Comparison of ENCODE assay signal across 24 cellular contexts in the genomic region with DNA sequence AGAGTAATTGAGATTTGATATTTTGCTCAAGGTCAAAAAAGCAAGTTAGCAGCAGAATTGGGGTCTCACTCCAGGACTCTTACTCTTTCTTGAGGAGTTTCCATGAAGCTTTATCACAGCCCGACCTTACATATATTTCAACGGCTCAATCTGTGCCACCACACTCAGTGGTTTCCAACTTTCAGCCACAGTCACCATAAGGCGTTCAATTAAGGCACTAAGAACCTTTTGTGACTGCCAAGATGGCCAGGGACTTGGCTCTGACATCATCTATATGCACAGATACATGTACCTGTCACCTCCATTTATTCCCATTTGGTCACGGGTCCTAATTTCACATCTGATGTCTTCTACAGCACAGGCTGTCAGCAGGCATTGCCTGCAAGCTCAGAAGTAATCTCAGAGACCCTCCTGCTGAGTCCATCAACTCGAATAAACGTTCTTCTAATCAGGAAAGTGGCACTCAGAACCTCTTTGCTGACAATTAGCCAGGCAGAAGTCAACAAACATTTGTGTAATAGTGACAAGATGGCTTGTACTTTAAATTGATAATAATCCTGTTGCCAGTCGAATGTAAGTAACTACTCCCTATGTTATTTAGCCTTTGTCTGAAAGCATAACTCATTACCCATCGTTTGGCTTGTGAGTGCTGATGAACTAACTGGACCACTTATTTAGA. TPM values are rescaled to one million over a fixed set of nuclear protein-coding genes. Genes with fewer than 3 reads are reported as not detected.
DNase-seq lines count a peak whose midpoint lies in the region; ATAC-seq, FAIRE-seq and TF ChIP-seq lines count a peak whose summit lies in the region.
"Had no signal": no experiment of that assay in that cellular context is flagged by ENCODE, and none has a peak within 500 bp of the region (broad histone marks: within the 10 kb centered on the region; RNA-seq: fewer than 3 reads in every experiment).

No MANE protein-coding gene starts in this region.

- no TSS peak for BruUV-seq in GM12878 (replicated peaks; lab: Mats Ljungman, UMichigan)

- H3K27ac ChIP-seq in GM12878 (ENCODE audit: control insufficient read depth, insufficient read depth), result no peak overlapping the region

- H3K36me3 ChIP-seq in GM12878 (ENCODE audit: control insufficient read depth in 2 of 2, insufficient read depth in 2 of 2, low read length in 1 of 2), result no peaks in the 10 kb centered on the region
- H3K36me3 ChIP-seq: BE2C had no signal

- DNase-seq in DMS79 treated with DMSO at 0.1 percent for 48 hours (lab: John Stamatoyannopoulos, UW), result peak; percentile 87
- DNase-seq in NCI-H1417 (lab: John Stamatoyannopoulos, UW), result peak; percentile 21 to 95 (median 74)
- peak; percentile 36 for DNase-seq in NCI-H2227 treated with DMSO at 0.1 percent for 48 hours (lab: John Stamatoyannopoulos, UW)
- DNase-seq in GM12878 (ENCODE audit: low read depth, low spot score), result no peak
- no peak for DNase-seq in stimulated activated CD4-positive, alpha-beta T cell treated with anti-CD3 and anti-CD28 coated beads, Interleukin-4, amount 100 ng/mL, for 4 hours
- no peak for DNase-seq in activated CD4-positive, alpha-beta T cell treated with anti-CD3 and anti-CD28 coated beads, Interleukin-2, amount 50 U/mL, for 48 hours
- no peak for DNase-seq in NCI-H1694 (lab: John Stamatoyannopoulos, UW)
- DNase-seq: BE2C; CD4-positive, alpha-beta T cell; DMS153; EL; NCI-H1930; NCI-H2171 treated with DMSO at 0.1 percent for 48 hours; NCI-H510A treated with DMSO at 0.1 percent for 48 hours; NK-92 treated with Interleukin-12 subunit alpha and Interleukin-12 subunit beta, amount 100 ng/mL, for 24 hours; Right ventricle myocardium superior had no signal

- no peak for TF ChIP-seq EP300 in GM12878 (IDR thresholded peaks at IDR 0.05; ENCODE audit: borderline replicate concordance in 1 of 2, control insufficient read depth in 1 of 2, low read depth in 2 of 2, low read length in 2 of 2)

- H3K4me1 ChIP-seq in GM12878 (ENCODE audit: control insufficient read depth, insufficient read depth, low read length), result no peaks in the 10 kb centered on the region
- H3K4me1 ChIP-seq: BE2C had no signal

- H3K27me3 ChIP-seq in GM12878 (replicated peaks in 1 of 2; ENCODE audit: control insufficient read depth in 2 of 2, insufficient read depth in 2 of 2, low read length in 1 of 2), result no peaks in the 10 kb centered on the region

- H3K4me2 ChIP-seq in GM12878 (ENCODE audit: control insufficient read depth, insufficient read depth), result no peak overlapping the region

- WGBS in GM12878 (ENCODE audit: insufficient coverage, insufficient replicate concordance, low lambda C conversion rate, missing lambda C conversion rate), result 38% methylated on average over 8 of the region's 8 CpGs

- no peak overlapping the region for H3K4me3 ChIP-seq in GM12878

- no peak overlapping the region for H2AFZ ChIP-seq in GM12878 (ENCODE audit: control insufficient read depth, low read depth, low read length)

- H3K9ac ChIP-seq in GM12878 (ENCODE audit: control insufficient read depth, insufficient read depth, low read length), result no peak overlapping the region

- ATAC-seq in GM12878 (peak; percentile 31; the same call in 1 of the 3 replicates), HG03521 (IDR thresholded peaks at IDR 0.05; ENCODE audit: unreplicated experiment) (no peak)

- in situ Hi-C loops in GM12878 (cut with MboI), result no loop called here

- H3K79me2 ChIP-seq in GM12878 (ENCODE audit: control insufficient read depth, insufficient read depth, low read length), result no peaks in the 10 kb centered on the region

- SMC1A ChIA-PET in GM12878 (lab: Charles Lee; ENCODE audit: uncharacterized antibody, unreplicated experiment), result no interaction called here

- intact Hi-C loops in GM12878 (cut with micrococcal nuclease; ENCODE audit: unreplicated experiment), result no loop called here

- FAIRE-seq in GM12878 (lab: Jason Lieb, UNC), result no peak
- FAIRE-seq: A204.1, GM12891, H54 had no signal

- no peaks in the 10 kb centered on the region for H4K20me1 ChIP-seq in GM12878 (ENCODE audit: control insufficient read depth, insufficient read depth)

- RAD21 ChIA-PET in GM12878 (lab: Charles Lee; ENCODE audit: unreplicated experiment), result no interaction called here

- TF ChIP-seq POLR2A in GM12878 (IDR thresholded peaks at IDR 0.05; ENCODE audit: low read depth, low read length), result no peak

- no peak for TF ChIP-seq RAD21 in GM12878 (IDR thresholded peaks at IDR 0.05; ENCODE audit: insufficient read depth, low read depth, low read length)

- no peak for TF ChIP-seq CTCF in GM12878 (IDR thresholded peaks at IDR 0.05 in 2 of 3, conservative IDR thresholded peaks at IDR 0.05 in 1 of 3; ENCODE audit: control insufficient read depth in 2 of 3, extremely low read depth in 1 of 3, insufficient read depth in 1 of 3, low read depth in 3 of 3, low read length in 3 of 3)

- POLR2A ChIA-PET in GM12878 (lab: Charles Lee), result no interaction called here

- CTCF ChIA-PET in GM12878 (lab: Yijun Ruan, JAX), result interaction anchor here (0.8 kb wide), 1 partner anchor 13 kb away, joined by 4 read pairs; no protein-coding TSS in a partner anchor

- no peaks in the 10 kb centered on the region for H3K9me3 ChIP-seq in GM12878 (replicated peaks; ENCODE audit: control insufficient read depth, insufficient read depth, low read length)
- H3K9me3 ChIP-seq: BE2C had no signal

TF ChIP-seq in GM12878, 131 proteins besides CTCF, POLR2A, EP300 and RAD21:
- TF ChIP-seq GABPA (IDR thresholded peaks at IDR 0.05; ENCODE audit: low read depth) (no peak), FOXM1 (IDR thresholded peaks at IDR 0.05; ENCODE audit: low read depth, low read length) (no peak), BMI1 (IDR thresholded peaks at IDR 0.05; ENCODE audit: borderline replicate concordance) (no peak), RCOR1 (conservative IDR thresholded peaks at IDR 0.05; ENCODE audit: low read depth, low read length) (no peak), ZNF384 (IDR thresholded peaks at IDR 0.05; ENCODE audit: borderline replicate concordance, low read depth, low read length) (no peak)
- TF ChIP-seq, protein P1, sequence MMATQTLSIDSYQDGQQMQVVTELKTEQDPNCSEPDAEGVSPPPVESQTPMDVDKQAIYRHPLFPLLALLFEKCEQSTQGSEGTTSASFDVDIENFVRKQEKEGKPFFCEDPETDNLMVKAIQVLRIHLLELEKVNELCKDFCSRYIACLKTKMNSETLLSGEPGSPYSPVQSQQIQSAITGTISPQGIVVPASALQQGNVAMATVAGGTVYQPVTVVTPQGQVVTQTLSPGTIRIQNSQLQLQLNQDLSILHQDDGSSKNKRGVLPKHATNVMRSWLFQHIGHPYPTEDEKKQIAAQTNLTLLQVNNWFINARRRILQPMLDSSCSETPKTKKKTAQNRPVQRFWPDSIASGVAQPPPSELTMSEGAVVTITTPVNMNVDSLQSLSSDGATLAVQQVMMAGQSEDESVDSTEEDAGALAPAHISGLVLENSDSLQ (IDR thresholded peaks at IDR 0.05), result no peak

RNA-seq across cellular contexts. Expression of a gene that starts 16.1 kb away (rescaled TPM):
- not detected in 2 replicates for total RNA-seq in GM12878 (2013; cell fraction: nucleolus; rRNA removed)
- 0.16 TPM in 1 of 2 replicates, not detected in the other for total RNA-seq in GM12878 (2014; rRNA removed)
- 0.09 TPM in 1 of 2 replicates, not detected in the other for total RNA-seq in GM12878 (2014; rRNA removed; fragmentation: Illumina TruSeq; extraction: Trizol)
- total RNA-seq in GM12878 (2021), result not detected in 2 replicates
- not detected for polyA plus RNA-seq in GM12878 (2011; ENCODE audit: low read depth)
- not detected in 2 replicates for polyA plus RNA-seq in GM12878 (2011; rRNA removed)
- not detected in 2 replicates for polyA plus RNA-seq in GM12878 (2011; cell fraction: cytosol; rRNA removed)
- polyA plus RNA-seq in GM12878 (2011; cell fraction: nucleus; rRNA removed), result not detected in 2 replicates
- not detected in 2 replicates for polyA plus RNA-seq in GM12878 (2012)
- polyA plus RNA-seq in GM12878 (2014; fragmentation: Illumina TruSeq; extraction: Trizol), result 0.06 TPM in 1 of 2 replicates, not detected in the other
- polyA plus RNA-seq in GM12878 (2014; fragmentation: Nextera tagmentation; extraction: Ambion mirVana), result under 1 TPM; 0.02 to 0.18 TPM
- 0.32 TPM in 1 of 2 replicates, not detected in the other for polyA plus RNA-seq in GM12878 (2014; rRNA removed)
- under 1 TPM; 0.09 to 0.29 TPM for polyA plus RNA-seq in GM12878 (2016; fragmentation: Nextera tagmentation; extraction: Ambion mirVana)
- polyA minus RNA-seq in GM12878 (2011; rRNA and poly(A)+ RNA removed), result not detected in 2 replicates
- polyA minus RNA-seq in GM12878 (2011; cell fraction: cytosol; rRNA and poly(A)+ RNA removed), result not detected in 2 replicates
- polyA minus RNA-seq in GM12878 (2011; cell fraction: nucleus; rRNA and poly(A)+ RNA removed), result not detected in 2 replicates
- total RNA-seq: CD4-positive, alpha-beta T cell; HT-29; M059J; OCI-LY7; Right ventricle myocardium superior; T-helper 2 cell treated with Interferon-gamma antibody and Interleukin-4, amounts not matched to agents 100 ng/mL and 5 ng/mL, for 36 hours had no signal

RNA-seq across cellular contexts. Expression of a gene that starts 59.8 kb away (rescaled TPM):
- not detected in 2 replicates for total RNA-seq in GM12878 (2013; cell fraction: nucleolus; rRNA removed)
- total RNA-seq in GM12878 (2014; rRNA removed) (not detected in 2 replicates), GM12878 (2014; rRNA removed; fragmentation: Illumina TruSeq; extraction: Trizol) (not detected in 2 replicates), GM12878 (2021) (not detected in 2 replicates)
- not detected for polyA plus RNA-seq in GM12878 (2011; ENCODE audit: low read depth)
- polyA plus RNA-seq in GM12878 (2011; rRNA removed) (not detected in 2 replicates), GM12878 (2014; fragmentation: Illumina TruSeq; extraction: Trizol) (not detected in 2 replicates), GM12878 (2014; fragmentation: Nextera tagmentation; extraction: Ambion mirVana) (not detected), GM12878 (2014; rRNA removed) (not detected in 2 replicates), GM12878 (2016; fragmentation: Nextera tagmentation; extraction: Ambion mirVana) (not detected)
- not detected in 2 replicates for polyA plus RNA-seq in GM12878 (2011; cell fraction: cytosol; rRNA removed)
- not detected in 2 replicates for polyA plus RNA-seq in GM12878 (2011; cell fraction: nucleus; rRNA removed)
- polyA plus RNA-seq in GM12878 (2012), result not detected in 2 replicates
- polyA minus RNA-seq in GM12878 (2011; rRNA and poly(A)+ RNA removed), result not detected in 2 replicates
- polyA minus RNA-seq in GM12878 (2011; cell fraction: cytosol; rRNA and poly(A)+ RNA removed), result not detected in 2 replicates
- polyA minus RNA-seq in GM12878 (2011; cell fraction: nucleus; rRNA and poly(A)+ RNA removed), result not detected in 2 replicates
- total RNA-seq: CD4-positive, alpha-beta T cell; HT-29; M059J; OCI-LY7; Right ventricle myocardium superior; T-helper 2 cell treated with Interferon-gamma antibody and Interleukin-4, amounts not matched to agents 100 ng/mL and 5 ng/mL, for 36 hours had no signal

Comparison
In these comparisons a context has a peak if more than half of its experiments do, and no peak if none do; other contexts are left out.
1. DNase-seq: peak in DMS79 treated with DMSO at 0.1 percent for 48 hours (single experiment), NCI-H1417 (3 of 3) and NCI-H2227 treated with DMSO at 0.1 percent for 48 hours (single experiment); none in GM12878 (single experiment), stimulated activated CD4-positive, alpha-beta T cell treated with anti-CD3 and anti-CD28 coated beads, Interleukin-4, amount 100 ng/mL, for 4 hours (0 of 2), activated CD4-positive, alpha-beta T cell treated with anti-CD3 and anti-CD28 coated beads, Interleukin-2, amount 50 U/mL, for 48 hours (0 of 2) and NCI-H1694 (single experiment).